Comparison of ENCODE assay signal across 8 cellular contexts in the genomic region with DNA sequence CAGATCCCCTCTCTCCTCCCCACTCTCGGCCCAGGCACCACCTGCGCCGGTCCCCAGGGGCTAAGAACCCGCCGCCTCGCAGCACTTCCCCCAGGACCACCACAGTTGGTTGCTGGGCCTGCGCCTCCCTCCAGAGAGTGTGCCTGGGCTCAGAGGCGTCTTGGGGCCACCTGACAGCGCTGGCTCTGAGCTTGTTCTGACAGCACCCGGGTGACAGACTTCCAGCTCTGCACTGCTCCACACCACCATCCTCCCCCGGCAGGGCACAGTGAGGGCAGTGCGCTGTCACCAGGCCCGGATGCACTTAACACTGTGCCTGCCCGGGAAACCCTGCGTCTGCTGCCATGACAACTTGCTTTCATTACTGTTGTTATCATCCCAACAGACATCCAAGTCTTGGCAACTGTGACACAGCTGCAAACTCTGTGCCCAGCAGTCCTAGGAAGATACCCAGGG. TPM values are rescaled to one million over a fixed set of nuclear protein-coding genes. Genes with fewer than 3 reads are reported as not detected.
DNase-seq lines count a peak whose midpoint lies in the region; ATAC-seq, FAIRE-seq and TF ChIP-seq lines count a peak whose summit lies in the region.

No MANE protein-coding gene starts in this region.

- peak overlapping the region; percentile 42 for H3K27ac ChIP-seq in CD4-positive, CD25-positive, alpha-beta regulatory T cell (ENCODE audit: insufficient read depth, low read length, poor library complexity, severe bottlenecking)
- H3K27ac ChIP-seq in astrocyte (ENCODE audit: low read depth, low read length) (no peak overlapping the region), lower lobe of right lung (peak overlapping the region; percentile 36), gastrocnemius medialis (no peak overlapping the region)

- TF ChIP-seq POLR2A in gastrocnemius medialis (IDR thresholded peaks at IDR 0.05): no peak

- no peak for FAIRE-seq in astrocyte (lab: Jason Lieb, UNC)

- intact Hi-C loops in lower lobe of right lung (cut with DNase I) (no loop called here), gastrocnemius medialis (cut with DNase I; ENCODE audit: low total_unique reads) (no loop called here)

- peaks cover 80% of the 10 kb centered on the region for H3K79me2 ChIP-seq in astrocyte (ENCODE audit: insufficient read depth, low read length)

- H3K36me3 ChIP-seq in CD4-positive, CD25-positive, alpha-beta regulatory T cell (ENCODE audit: control insufficient read depth, insufficient read depth, low read length): no peaks in the 10 kb centered on the region
- H3K36me3 ChIP-seq in astrocyte (ENCODE audit: insufficient read depth, low read length) (no peaks in the 10 kb centered on the region), lower lobe of right lung (no peaks in the 10 kb centered on the region), gastrocnemius medialis (no peaks in the 10 kb centered on the region)

- H3K27me3 Mint-ChIP-seq in CD4-positive, CD25-positive, alpha-beta regulatory T cell: peaks cover under 1% of the 10 kb centered on the region
- no peaks in the 10 kb centered on the region for H3K27me3 Mint-ChIP-seq in astrocyte (ENCODE audit: low read depth, unreplicated experiment)

- peaks cover 12 to 53% (median 18%) of the 10 kb centered on the region in 4 donors for H3K4me1 Mint-ChIP-seq in CD4-positive, CD25-positive, alpha-beta regulatory T cell
- peaks cover 5% of the 10 kb centered on the region for H3K4me1 Mint-ChIP-seq in astrocyte (ENCODE audit: low read depth, unreplicated experiment)

- H3K4me3 Mint-ChIP-seq in CD4-positive, CD25-positive, alpha-beta regulatory T cell: peak overlapping the region; percentile 36 to 81 (median 58)
- H3K4me3 Mint-ChIP-seq in astrocyte (ENCODE audit: unreplicated experiment): peak overlapping the region; percentile 3

- peak overlapping the region in 2 of 3 donors; percentile 75 to 88 for H3K27ac Mint-ChIP-seq in CD4-positive, CD25-positive, alpha-beta regulatory T cell
- H3K27ac Mint-ChIP-seq in astrocyte (ENCODE audit: unreplicated experiment): peak overlapping the region; percentile 53

- ATAC-seq in CD4-positive, CD25-positive, alpha-beta regulatory T cell (ENCODE audit: low read depth in 2 of 2): peak; percentile 85 to 88
- ATAC-seq in HG02759 (IDR thresholded peaks at IDR 0.05; ENCODE audit: unreplicated experiment) (peak; percentile 56), SK-N-SH treated with all-trans-retinoic acid at 6 μM for 48 hours (peak; percentile 98), lower lobe of right lung (peak; percentile 72 to 79), gastrocnemius medialis (no peak)
- ATAC-seq in stimulated activated naive CD8-positive, alpha-beta T cell treated with anti-CD3 and anti-CD28 coated beads, Interleukin-15, Interleukin-2, amounts not matched to agents 100 U/mL and 50 U/mL, for 24 hours: peak; percentile 92

- DNase-seq in CD4-positive, CD25-positive, alpha-beta regulatory T cell: peak in 2 of 3 donors; percentile 37 to 75
- DNase-seq in astrocyte (ENCODE audit: low read depth): peak; percentile 45
- DNase-seq in lower lobe of right lung: no peak
- peak; percentile 69 for DNase-seq in stimulated activated naive CD8-positive, alpha-beta T cell treated with anti-CD3 and anti-CD28 coated beads, Interleukin-15, Interleukin-2, amounts not matched to agents 100 U/mL and 50 U/mL, for 24 hours
- no peak for DNase-seq in gastrocnemius medialis
- DNase-seq in GM19240 (ENCODE audit: insufficient read length, low spot score): no peak

- H3K4me1 ChIP-seq in CD4-positive, CD25-positive, alpha-beta regulatory T cell (ENCODE audit: control insufficient read depth, insufficient read depth, low read length, poor library complexity, severe bottlenecking): peaks cover 29% of the 10 kb centered on the region
- H3K4me1 ChIP-seq in astrocyte (ENCODE audit: insufficient read depth, low read length) (peaks cover 5% of the 10 kb centered on the region), lower lobe of right lung (peaks cover 39% of the 10 kb centered on the region), gastrocnemius medialis (peaks cover 24 to 28% of the 10 kb centered on the region in 2 donors)

- no peaks in the 10 kb centered on the region for H3K27me3 ChIP-seq in CD4-positive, CD25-positive, alpha-beta regulatory T cell (ENCODE audit: control insufficient read depth, insufficient read depth, low read length)
- H3K27me3 ChIP-seq in astrocyte (ENCODE audit: insufficient read depth, low read length) (no peaks in the 10 kb centered on the region), lower lobe of right lung (ENCODE audit: low read depth) (no peaks in the 10 kb centered on the region), gastrocnemius medialis (no peaks in the 10 kb centered on the region)

- no peak overlapping the region for H2AFZ ChIP-seq in astrocyte (ENCODE audit: low read depth, low read length)

- H3K9ac ChIP-seq in astrocyte (ENCODE audit: low read length): no peak overlapping the region

- H3K9me3 Mint-ChIP-seq in CD4-positive, CD25-positive, alpha-beta regulatory T cell: no peaks in the 10 kb centered on the region
- no peaks in the 10 kb centered on the region for H3K9me3 Mint-ChIP-seq in astrocyte (ENCODE audit: unreplicated experiment)

- no peak overlapping the region for H3K4me3 ChIP-seq in CD4-positive, CD25-positive, alpha-beta regulatory T cell (ENCODE audit: low read depth, low read length)
- H3K4me3 ChIP-seq in astrocyte (ENCODE audit: insufficient read depth, low read depth, low read length): no peak overlapping the region
- no peak overlapping the region for H3K4me3 ChIP-seq in lower lobe of right lung
- no peak overlapping the region for H3K4me3 ChIP-seq in gastrocnemius medialis

- H4K20me1 ChIP-seq in astrocyte (ENCODE audit: insufficient read depth, low read length): peaks cover 78% of the 10 kb centered on the region

- no peaks in the 10 kb centered on the region for H3K9me3 ChIP-seq in CD4-positive, CD25-positive, alpha-beta regulatory T cell (ENCODE audit: control insufficient read depth in 2 of 2, low read length in 2 of 2)
- H3K9me3 ChIP-seq in astrocyte (ENCODE audit: insufficient read depth, low read depth, low read length): no peaks in the 10 kb centered on the region
- H3K9me3 ChIP-seq in lower lobe of right lung: no peaks in the 10 kb centered on the region
- H3K9me3 ChIP-seq in gastrocnemius medialis: no peaks in the 10 kb centered on the region

- TF ChIP-seq CTCF in astrocyte (IDR thresholded peaks at IDR 0.05; ENCODE audit: insufficient read depth, low read depth, low read length) (no peak), lower lobe of right lung (IDR thresholded peaks at IDR 0.05) (no peak), gastrocnemius medialis (IDR thresholded peaks at IDR 0.05 in 4 of 5, conservative IDR thresholded peaks at IDR 0.05 in 1 of 5) (no peak)

- no peaks in the 10 kb centered on the region for H3K36me3 Mint-ChIP-seq in CD4-positive, CD25-positive, alpha-beta regulatory T cell
- H3K36me3 Mint-ChIP-seq in astrocyte (ENCODE audit: low read depth, unreplicated experiment): no peaks in the 10 kb centered on the region

- peak overlapping the region; percentile 58 for H3K4me2 ChIP-seq in astrocyte (ENCODE audit: low read length)

- in situ Hi-C loops in gastrocnemius medialis (cut with MboI; ENCODE audit: low sequenced_read_pairs in 4 of 4): no loop called here

TF ChIP-seq in SK-N-SH treated with all-trans-retinoic acid at 6 μM for 48 hours, 23 proteins besides CTCF, POLR2A, EP300 and RAD21:
- TF ChIP-seq TCF4 (CRISPR knock-in tag; IDR thresholded peaks at IDR 0.05; ENCODE audit: borderline replicate concordance): peak; percentile 45; the same call in 1 of the 2 replicates
- no peak for TF ChIP-seq CSDC2 (CRISPR knock-in tag; IDR thresholded peaks at IDR 0.05)
- no peak for TF ChIP-seq ZFP3 (CRISPR knock-in tag; IDR thresholded peaks at IDR 0.05)

RNA-seq across cellular contexts. Expression of a gene that starts 6.6 kb away (rescaled TPM):
- total RNA-seq in CD4-positive, CD25-positive, alpha-beta regulatory T cell: 58.9 TPM
- polyA plus RNA-seq in CD4-positive, CD25-positive, alpha-beta regulatory T cell: 1 to 10 TPM; 5.6 to 8.7 (median 7.5) TPM
- 20.5 and 21.5 TPM in 2 replicates for total RNA-seq in astrocyte
- 35.7 TPM for total RNA-seq in lower lobe of right lung
- total RNA-seq in gastrocnemius medialis: 10 to 100 TPM; 19.5 to 27.4 (median 21.4) TPM

RNA-seq across cellular contexts. Expression of a gene that starts 20.4 kb away (rescaled TPM):
- 64.0 TPM for total RNA-seq in CD4-positive, CD25-positive, alpha-beta regulatory T cell
- polyA plus RNA-seq in CD4-positive, CD25-positive, alpha-beta regulatory T cell: 1 to 10 TPM in 2 of 4 donors, under 1 TPM in 2; 0.72 to 3.4 (median 1.5) TPM
- total RNA-seq in astrocyte (49.7 and 51.0 TPM in 2 replicates), lower lobe of right lung (79.7 TPM), gastrocnemius medialis (100 to 1,000 TPM in 1 of 4 donors, 10 to 100 TPM in 3; 81.0 to 115 (median 93.1) TPM)

RNA-seq across cellular contexts. Expression of a gene that starts 45.8 kb away (rescaled TPM):
- total RNA-seq in CD4-positive, CD25-positive, alpha-beta regulatory T cell: 39.4 TPM
- polyA plus RNA-seq in CD4-positive, CD25-positive, alpha-beta regulatory T cell: 10 to 100 TPM in 2 of 4 donors, 1 to 10 TPM in 2; 4.6 to 17.4 (median 9.0) TPM
- total RNA-seq in astrocyte (23.8 and 25.1 TPM in 2 replicates), lower lobe of right lung (53.0 TPM), gastrocnemius medialis (10 to 100 TPM; 48.4 to 85.9 (median 53.6) TPM)

Comparison
In these comparisons a context has a peak if more than half of its experiments do, and no peak if none do; other contexts are left out.
1. ATAC-seq: peak in CD4-positive, CD25-positive, alpha-beta regulatory T cell (2 of 2), HG02759 (single experiment), SK-N-SH treated with all-trans-retinoic acid at 6 μM for 48 hours (single experiment), lower lobe of right lung (2 of 2) and stimulated activated naive CD8-positive, alpha-beta T cell treated with anti-CD3 and anti-CD28 coated beads, Interleukin-15, Interleukin-2, amounts not matched to agents 100 U/mL and 50 U/mL, for 24 hours (single experiment); none in gastrocnemius medialis (0 of 2).
2. DNase-seq: peak in CD4-positive, CD25-positive, alpha-beta regulatory T cell (2 of 3), astrocyte (single experiment) and stimulated activated naive CD8-positive, alpha-beta T cell treated with anti-CD3 and anti-CD28 coated beads, Interleukin-15, Interleukin-2, amounts not matched to agents 100 U/mL and 50 U/mL, for 24 hours (single experiment); none in lower lobe of right lung (single experiment), gastrocnemius medialis (0 of 2) and GM19240 (single experiment).
3. H3K27ac ChIP-seq: peak in CD4-positive, CD25-positive, alpha-beta regulatory T cell (single experiment) and lower lobe of right lung (single experiment); none in astrocyte (single experiment) and gastrocnemius medialis (0 of 4).